In the genomic region with DNA sequence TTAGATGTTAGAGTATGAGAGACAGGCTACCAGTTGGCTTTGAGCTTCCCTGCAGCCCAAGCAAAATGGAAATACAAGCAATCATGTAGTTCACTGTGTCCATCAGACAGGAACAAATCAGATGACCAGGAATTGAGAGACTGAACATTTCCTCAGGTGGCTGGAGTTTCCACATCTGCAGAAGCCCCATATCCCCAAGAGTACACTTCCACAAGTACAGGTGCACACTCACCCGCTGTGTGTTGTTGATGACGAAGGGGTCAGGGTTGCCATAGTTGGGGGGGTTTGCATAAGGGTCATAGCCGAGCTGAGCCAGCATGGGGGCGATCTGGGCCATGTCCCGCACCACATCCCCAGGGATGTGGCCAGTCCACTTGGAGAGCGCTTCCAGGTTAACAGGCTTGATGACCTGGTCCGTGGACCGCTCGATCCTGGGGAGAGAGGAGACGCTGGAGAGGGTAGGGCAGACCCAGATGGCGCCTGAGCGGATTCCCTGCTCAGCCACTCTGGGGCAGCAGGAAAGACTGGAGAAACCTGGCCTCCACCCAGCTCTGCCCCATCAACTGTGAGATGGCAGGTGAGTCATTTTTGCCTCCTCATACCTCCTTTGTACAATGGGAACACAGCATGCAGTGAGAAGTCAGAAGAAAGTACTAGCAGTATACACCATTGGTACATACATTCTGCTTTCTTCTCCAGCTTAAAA, we compare ENCODE assay signal across 1 cellular context.
TF ChIP-seq lines count a peak whose summit lies in the region.

No MANE protein-coding gene starts in this region.

TF ChIP-seq in GM12878, 131 proteins besides CTCF, POLR2A, EP300 and RAD21:
- TF ChIP-seq, protein P1, sequence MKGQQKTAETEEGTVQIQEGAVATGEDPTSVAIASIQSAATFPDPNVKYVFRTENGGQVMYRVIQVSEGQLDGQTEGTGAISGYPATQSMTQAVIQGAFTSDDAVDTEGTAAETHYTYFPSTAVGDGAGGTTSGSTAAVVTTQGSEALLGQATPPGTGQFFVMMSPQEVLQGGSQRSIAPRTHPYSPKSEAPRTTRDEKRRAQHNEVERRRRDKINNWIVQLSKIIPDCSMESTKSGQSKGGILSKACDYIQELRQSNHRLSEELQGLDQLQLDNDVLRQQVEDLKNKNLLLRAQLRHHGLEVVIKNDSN (IDR thresholded peaks at IDR 0.05; ENCODE audit: borderline replicate concordance, extremely low read length, insufficient read depth, low read depth, low read length): no peak
- no peak for TF ChIP-seq ATF2 (IDR thresholded peaks at IDR 0.05; ENCODE audit: low read length)
- no peak for TF ChIP-seq CBFB (IDR thresholded peaks at IDR 0.05; ENCODE audit: low read depth)
- no peak for TF ChIP-seq MEF2B (IDR thresholded peaks at IDR 0.05; ENCODE audit: partially characterized antibody, poor library complexity, severe bottlenecking)
- no peak for TF ChIP-seq FOXM1 (IDR thresholded peaks at IDR 0.05; ENCODE audit: low read depth, low read length)
- TF ChIP-seq NRF1 (conservative IDR thresholded peaks at IDR 0.05; ENCODE audit: low read depth, low read length): no peak
- TF ChIP-seq PBX3 (IDR thresholded peaks at IDR 0.05; ENCODE audit: insufficient replicate concordance, low read depth, low read length): no peak
- no peak for TF ChIP-seq ESRRA (IDR thresholded peaks at IDR 0.05; ENCODE audit: low read length)
- TF ChIP-seq GATAD2B (conservative IDR thresholded peaks at IDR 0.05; ENCODE audit: low read depth): no peak
- TF ChIP-seq EZH2 (IDR thresholded peaks at IDR 0.05; ENCODE audit: borderline replicate concordance, control insufficient read depth, low read depth, low read length): no peak
- TF ChIP-seq ZNF622 (IDR thresholded peaks at IDR 0.05): no peak
- TF ChIP-seq, protein P2, sequence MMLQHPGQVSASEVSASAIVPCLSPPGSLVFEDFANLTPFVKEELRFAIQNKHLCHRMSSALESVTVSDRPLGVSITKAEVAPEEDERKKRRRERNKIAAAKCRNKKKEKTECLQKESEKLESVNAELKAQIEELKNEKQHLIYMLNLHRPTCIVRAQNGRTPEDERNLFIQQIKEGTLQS (IDR thresholded peaks at IDR 0.05; ENCODE audit: borderline replicate concordance, extremely low read depth, low read depth, low read length): no peak
- no peak for TF ChIP-seq CHD2 (IDR thresholded peaks at IDR 0.05; ENCODE audit: borderline replicate concordance, low read depth, low read length)
- no peak for TF ChIP-seq BCL3 (IDR thresholded peaks at IDR 0.05; ENCODE audit: borderline replicate concordance, insufficient read depth, low read depth, low read length, poor library complexity, severe bottlenecking)
- TF ChIP-seq POLR2AphosphoS2 (IDR thresholded peaks at IDR 0.05; ENCODE audit: low read depth, low read length): no peak
- no peak for TF ChIP-seq ZNF217 (IDR thresholded peaks at IDR 0.05)
